In the genomic region with DNA sequence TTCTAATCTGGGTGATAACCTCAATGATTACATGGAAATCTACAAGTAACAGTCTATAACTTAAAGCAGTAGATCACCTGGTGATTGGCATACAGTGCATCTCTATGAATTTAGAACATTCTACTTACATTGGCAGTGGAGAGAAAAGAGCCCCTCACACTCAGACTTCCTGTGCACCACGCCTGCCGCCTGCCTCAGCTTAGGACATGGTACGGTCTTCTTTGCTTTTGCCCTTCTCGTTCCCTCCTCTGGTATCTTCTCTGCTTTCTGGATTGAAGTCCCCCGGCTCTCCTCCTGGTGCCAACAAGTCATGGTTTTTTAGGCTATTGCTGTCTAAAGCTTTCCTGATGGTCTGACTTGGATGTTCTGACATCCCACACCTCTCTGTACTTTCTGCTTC, we compare ENCODE assay signal across 24 cellular contexts. TPM values are rescaled to one million over a fixed set of nuclear protein-coding genes. Genes with fewer than 3 reads are reported as not detected.
DNase-seq lines count a peak whose midpoint lies in the region; ATAC-seq, FAIRE-seq and TF ChIP-seq lines count a peak whose summit lies in the region.
"Had no signal": no experiment of that assay in that cellular context is flagged by ENCODE, and none has a peak within 500 bp of the region (broad histone marks: within the 10 kb centered on the region; RNA-seq: fewer than 3 reads in every experiment).

No MANE protein-coding gene starts in this region.

- BruUV-seq in K562 (replicated peaks; lab: Mats Ljungman, UMichigan), result no TSS peak

- H3K4me2 ChIP-seq in OCI-LY1 (ENCODE audit: low read length) (peak overlapping the region; percentile 81), K562 (ENCODE audit: insufficient read depth, low read length) (peak overlapping the region; percentile 89)
- H3K4me2 ChIP-seq: GM23338 had no signal

- POLR2A ChIA-PET in K562 (lab: Yijun Ruan, JAX), result no interaction called here

- no peaks in the 10 kb centered on the region for H3K9me2 ChIP-seq in OCI-LY1 (ENCODE audit: low read depth, low read length)

- CTCF ChIA-PET in K562 (lab: Yijun Ruan, JAX; ENCODE audit: low intra/inter-chr PET ratio), result no interaction called here

- no peaks in the 10 kb centered on the region for H3K9me1 ChIP-seq in K562 (ENCODE audit: control insufficient read depth, insufficient read depth, low read length)

- H3K4me3 ChIP-seq in OCI-LY1 (ENCODE audit: low read depth, low read length, poor library complexity, severe bottlenecking) (peak overlapping the region; percentile 72), K562 (peak overlapping the region; percentile 63)
- H3K4me3 ChIP-seq: GM23338 had no signal

- no peaks in the 10 kb centered on the region; the same call in 1 of the 2 replicates for H3K27me3 Mint-ChIP-seq in HFFc6 (ENCODE audit: insufficient read depth)

- DNase-seq in DMS53 (lab: John Stamatoyannopoulos, UW), result peak; percentile 27
- DNase-seq in DMS53 treated with DMSO at 0.1 percent for 48 hours (lab: John Stamatoyannopoulos, UW; ENCODE audit: unreplicated experiment), result no peak
- no peak for DNase-seq in K562 (ENCODE audit: extremely low read depth in 1 of 4, low spot score in 3 of 4)
- DNase-seq in retina, result no peak
- no peak for DNase-seq in HFFc6
- DNase-seq in Right ventricle myocardium inferior (ENCODE audit: missing footprints), result no peak
- DNase-seq in cerebellar cortex (ENCODE audit: low spot score), result no peak
- DNase-seq: AML-193; COR-L47; HCEC 1CT; NCI-H1105 treated with DMSO at 0.1 percent for 48 hours; NCI-H1694; NCI-H2081 treated with DMSO at 0.1 percent for 48 hours; NCI-H748 treated with DMSO at 0.1 percent for 48 hours; NK-92 treated with Interleukin-12 subunit alpha and Interleukin-12 subunit beta, amount 100 ng/mL, for 24 hours; PC-3; RPMI8226; SIG-M5 had no signal

- H3K4me1 ChIP-seq in OCI-LY1 (ENCODE audit: insufficient read depth, low read length, severe bottlenecking) (peaks cover 59% of the 10 kb centered on the region), K562 (replicated peaks in 1 of 2; ENCODE audit: control insufficient read depth in 2 of 2, insufficient read depth in 2 of 2, low read length in 2 of 2) (peaks cover 12 to 15% of the 10 kb centered on the region in 2 experiments; a peak in 4 of 5 replicates)

- no peak overlapping the region for H3K27ac Mint-ChIP-seq in HFFc6
- H3K27ac Mint-ChIP-seq: CD14-positive monocyte; GM23338; T-helper 1 cell treated with Interleukin-12 subunit alpha and Interleukin-12 subunit beta and Interleukin-4 antibody, amounts not matched to agents 30 μg/mL and 1 μg/mL, for 36 hours had no signal

- H3K9me3 ChIP-seq in OCI-LY1 (ENCODE audit: low read length) (0 out of 2 replicates have a peak, but pooled peaks cover 8% of the 10 kb centered on the region), K562 (replicated peaks; ENCODE audit: control insufficient read depth, insufficient read depth, low read depth, low read length) (0 out of 2 replicates have a peak, but pooled peaks cover 4% of the 10 kb centered on the region)

- H4K20me1 ChIP-seq in OCI-LY1 (ENCODE audit: insufficient read depth, low read length) (no peaks in the 10 kb centered on the region), K562 (replicated peaks; ENCODE audit: control insufficient read depth, insufficient read depth, low read length) (peaks cover 12% of the 10 kb centered on the region; the same call in 1 of the 2 replicates)

- ATAC-seq in K562 (peak; percentile 20), Right ventricle myocardium inferior (no peak)
- ATAC-seq: GM23338, PC-3 had no signal

- TF ChIP-seq EP300 in K562 (IDR thresholded peaks at IDR 0.05; ENCODE audit: low read length), result no peak

- H3K27ac ChIP-seq in OCI-LY1 (ENCODE audit: low read depth, low read length, poor library complexity, severe bottlenecking), result peak overlapping the region; percentile 84
- no peak overlapping the region; the same call in 2 of the 3 replicates for H3K27ac ChIP-seq in K562 (ENCODE audit: extremely low read depth, low read depth, low read length)
- H3K27ac ChIP-seq: 22Rv1 had no signal

- H3K9me3 Mint-ChIP-seq in HFFc6, result peaks cover 8% of the 10 kb centered on the region
- H3K9me3 Mint-ChIP-seq: T-helper 1 cell treated with Interleukin-12 subunit alpha and Interleukin-12 subunit beta and Interleukin-4 antibody, amounts not matched to agents 30 μg/mL and 1 μg/mL, for 36 hours had no signal

- WGBS in K562 (ENCODE audit: insufficient coverage, low coverage, missing lambda C conversion rate), result 0% methylated on average over 5 of the region's 5 CpGs

- no peak for TF ChIP-seq CTCF in OCI-LY1 (IDR thresholded peaks at IDR 0.05; ENCODE audit: low read length)
- no peak for TF ChIP-seq CTCF in K562 (IDR thresholded peaks at IDR 0.05 in 2 of 3, conservative IDR thresholded peaks at IDR 0.05 in 1 of 3; ENCODE audit: insufficient read depth in 2 of 3, low read depth in 1 of 3, low read length in 3 of 3)
- no peak for TF ChIP-seq CTCF in HFFc6 (IDR thresholded peaks at IDR 0.05)

- H3K27me3 ChIP-seq in OCI-LY1 (ENCODE audit: insufficient read depth, low read length) (no peaks in the 10 kb centered on the region), K562 (ENCODE audit: control insufficient read depth in 2 of 2, insufficient read depth in 2 of 2, low read length in 2 of 2) (no peaks in the 10 kb centered on the region)

- FAIRE-seq in K562 (lab: Jason Lieb, UNC), result peak; percentile 29
- FAIRE-seq: GM19239 had no signal

- H3K9ac ChIP-seq in OCI-LY1 (ENCODE audit: low read length) (peak overlapping the region; percentile 18; the same call in 1 of the 2 replicates), K562 (ENCODE audit: insufficient read depth in 1 of 2, low read depth in 2 of 2, low read length in 2 of 2) (peak overlapping the region in 1 of 2 experiments; percentile 17; a peak in 1 of 4 replicates)

- H3F3A ChIP-seq in OCI-LY1 (ENCODE audit: insufficient read depth, low read length), result no peaks in the 10 kb centered on the region

- H3K79me2 ChIP-seq in OCI-LY1 (ENCODE audit: insufficient read depth, low read length) (0 out of 2 replicates have a peak, but pooled peaks cover 14% of the 10 kb centered on the region), K562 (ENCODE audit: control insufficient read depth, insufficient read depth, low read length) (peaks cover 72% of the 10 kb centered on the region)

- H2AFZ ChIP-seq in OCI-LY1 (ENCODE audit: low read length), result no peak overlapping the region
- H2AFZ ChIP-seq in K562 (ENCODE audit: low read depth, low read length), result no peak overlapping the region
- H2AFZ ChIP-seq: GM23338 had no signal

- intact Hi-C loops in K562 (cut with micrococcal nuclease) (loop anchor here (2.0 to 10.0 kb wide), 2 partner anchors 58 to 244 kb away; no protein-coding TSS in a partner anchor), Right ventricle myocardium inferior (cut with DNase I) (no loop called here)

- H3K4me3 Mint-ChIP-seq in HFFc6, result no peak overlapping the region
- H3K4me3 Mint-ChIP-seq: CD14-positive monocyte; GM23338; T-helper 1 cell treated with Interleukin-12 subunit alpha and Interleukin-12 subunit beta and Interleukin-4 antibody, amounts not matched to agents 30 μg/mL and 1 μg/mL, for 36 hours had no signal

- no peak for TF ChIP-seq POLR2A in K562 (conservative IDR thresholded peaks at IDR 0.05)

- in situ Hi-C loops in K562 (cut with MboI), result no loop called here

- H3K36me3 ChIP-seq in OCI-LY1 (ENCODE audit: insufficient read depth, low read length) (peaks cover 13% of the 10 kb centered on the region), K562 (ENCODE audit: control insufficient read depth, insufficient read depth, low read length) (peaks cover 8% of the 10 kb centered on the region)

- H3K4me1 Mint-ChIP-seq in HFFc6 (ENCODE audit: low read depth), result peaks cover 28% of the 10 kb centered on the region

- peaks cover 16% of the 10 kb centered on the region for H3K36me3 Mint-ChIP-seq in HFFc6 (ENCODE audit: low read depth)

- TF ChIP-seq RAD21 in K562 (CRISPR knock-in tag; conservative IDR thresholded peaks at IDR 0.05 in 1 of 2, IDR thresholded peaks at IDR 0.05 in 1 of 2), result no peak

TF ChIP-seq in K562, 482 proteins besides CTCF, POLR2A, EP300 and RAD21:
- TF ChIP-seq ZBTB43 (CRISPR knock-in tag; IDR thresholded peaks at IDR 0.05) (no peak), HSF4 (CRISPR knock-in tag; IDR thresholded peaks at IDR 0.05; ENCODE audit: borderline replicate concordance) (no peak), HCFC1 (IDR thresholded peaks at IDR 0.05; ENCODE audit: low read depth, low read length) (no peak), ZNF76 (CRISPR knock-in tag; IDR thresholded peaks at IDR 0.05; ENCODE audit: borderline replicate concordance) (no peak), MIER1 (IDR thresholded peaks at IDR 0.05; ENCODE audit: low read depth) (no peak)

RNA-seq across cellular contexts. Expression of gene KCNMB3, which starts 7.9 kb away (rescaled TPM):
- 42.1 and 87.2 TPM in 2 replicates for total RNA-seq in K562 (2011; cell fraction: chromatin; rRNA removed; ENCODE audit: low replicate concordance)
- 16.3 and 21.2 TPM in 2 replicates for total RNA-seq in K562 (2011; cell fraction: nucleolus; rRNA removed)
- 33.8 and 60.6 TPM in 2 replicates for total RNA-seq in K562 (2011; cell fraction: nucleoplasm; rRNA removed)
- 8.7 and 12.3 TPM in 2 replicates for total RNA-seq in K562 (2014; rRNA removed)
- 15.3 and 16.5 TPM in 2 replicates for total RNA-seq in K562 (2014; rRNA removed; fragmentation: Illumina TruSeq; extraction: Trizol)
- 13.7 and 13.8 TPM in 2 replicates for total RNA-seq in K562 (2015; rRNA removed; fragmentation: Illumina TruSeq; extraction: Trizol)
- total RNA-seq in K562 (2021), result 9.9 and 14.3 TPM in 2 replicates
- 18.6 and 21.1 TPM in 2 replicates for polyA plus RNA-seq in K562 (2011; rRNA removed)
- polyA plus RNA-seq in K562 (2011; cell fraction: cytosol; rRNA removed), result 5.8 and 7.4 TPM in 2 replicates
- polyA plus RNA-seq in K562 (2011; cell fraction: nucleus; rRNA removed), result 48.8 and 65.5 TPM in 2 replicates
- polyA plus RNA-seq in K562 (2012), result 11.9 and 19.9 TPM in 2 replicates
- polyA plus RNA-seq in K562 (2014; fragmentation: Illumina TruSeq; extraction: Trizol), result 17.6 and 20.4 TPM in 2 replicates
- 1 to 10 TPM; 7.0 to 7.8 TPM for polyA plus RNA-seq in K562 (2014; fragmentation: Nextera tagmentation; extraction: Ambion mirVana)
- polyA plus RNA-seq in K562 (2014; rRNA removed), result 13.0 and 19.8 TPM in 2 replicates
- polyA minus RNA-seq in K562 (2011; rRNA and poly(A)+ RNA removed), result 27.8 and 30.2 TPM in 2 replicates
- polyA minus RNA-seq in K562 (2011; cell fraction: cytosol; rRNA and poly(A)+ RNA removed), result 1.8 and 3.6 TPM in 2 replicates
- 26.3 and 37.4 TPM in 2 replicates for polyA minus RNA-seq in K562 (2011; cell fraction: nucleus; rRNA and poly(A)+ RNA removed)
- total RNA-seq in HFFc6 (2021; fragmentation: NEBNext Ultra II Directional; extraction: Animal tissue kit (Norgen Biotek cat#: 25700)), result under 1 TPM; 0.26 to 0.66 (median 0.49) TPM
- total RNA-seq in Right ventricle myocardium inferior, result 0.92 TPM
